Comparison of ENCODE assay signal across 18 cellular contexts in the genomic region with DNA sequence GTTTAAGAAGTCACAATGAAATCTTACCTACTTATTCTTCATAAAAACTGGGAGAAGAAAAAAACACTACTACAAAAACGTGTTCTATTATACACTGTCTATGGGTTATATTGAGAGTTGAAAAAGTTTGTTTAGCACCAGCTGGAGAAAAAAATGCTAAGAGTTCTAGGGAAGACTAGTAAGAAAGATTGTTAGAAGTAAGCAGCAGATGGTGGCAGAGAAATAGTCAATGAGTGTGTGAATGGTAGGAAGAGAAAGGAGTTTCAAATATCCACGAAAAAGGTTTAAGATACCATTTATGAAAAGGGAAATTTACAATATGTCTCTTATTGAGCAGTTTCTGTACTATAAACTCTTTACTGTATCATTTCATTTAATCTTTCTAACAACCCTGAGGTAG.
DNase-seq lines count a peak whose midpoint lies in the region; ATAC-seq, FAIRE-seq and TF ChIP-seq lines count a peak whose summit lies in the region.
"Had no signal": no experiment of that assay in that cellular context is flagged by ENCODE, and none has a peak within 500 bp of the region (broad histone marks: within the 10 kb centered on the region; RNA-seq: fewer than 3 reads in every experiment).

No MANE protein-coding gene starts in this region.

- no peaks in the 10 kb centered on the region for H3K27me3 ChIP-seq in CD4-positive, CD25-positive, alpha-beta regulatory T cell (ENCODE audit: control insufficient read depth, insufficient read depth, low read length)
- H3K27me3 ChIP-seq in parathyroid adenoma (ENCODE audit: control insufficient read depth, insufficient read depth, low read length): no peaks in the 10 kb centered on the region

- H3K9ac ChIP-seq in parathyroid adenoma: no peak overlapping the region

- H3K27ac Mint-ChIP-seq in CD4-positive, CD25-positive, alpha-beta regulatory T cell: peak overlapping the region in 1 of 3 donors; percentile 42
- H3K27ac Mint-ChIP-seq in activated naive CD8-positive, alpha-beta T cell treated with anti-CD3 and anti-CD28 coated beads, Interleukin-2, amount 10 ng/mL, durations not matched to agents 7 days and 5 days: peak overlapping the region; percentile 0

- FAIRE-seq in H54 (lab: Jason Lieb, UNC): peak; percentile 52
- FAIRE-seq: endothelial cell of umbilical vein, frontal cortex had no signal

- H3K4me3 Mint-ChIP-seq in CD4-positive, CD25-positive, alpha-beta regulatory T cell: peak overlapping the region; percentile 4 to 82 (median 15)
- H3K4me3 Mint-ChIP-seq in activated naive CD8-positive, alpha-beta T cell treated with anti-CD3 and anti-CD28 coated beads, Interleukin-2, amount 10 ng/mL, durations not matched to agents 7 days and 5 days: no peak overlapping the region

- H3K36me3 ChIP-seq in CD4-positive, CD25-positive, alpha-beta regulatory T cell (ENCODE audit: control insufficient read depth, insufficient read depth, low read length): peaks cover 15% of the 10 kb centered on the region
- no peaks in the 10 kb centered on the region for H3K36me3 ChIP-seq in parathyroid adenoma (ENCODE audit: control insufficient read depth, insufficient read depth, low read length)

- no peak overlapping the region for H3K4me2 ChIP-seq in parathyroid adenoma (ENCODE audit: low read length)

- TF ChIP-seq POLR2A in H54 (IDR thresholded peaks at IDR 0.05; ENCODE audit: low read depth, low read length): no peak

- H3K9me3 Mint-ChIP-seq in CD4-positive, CD25-positive, alpha-beta regulatory T cell: no peaks in the 10 kb centered on the region
- H3K9me3 Mint-ChIP-seq in activated naive CD8-positive, alpha-beta T cell treated with anti-CD3 and anti-CD28 coated beads, Interleukin-2, amount 10 ng/mL, durations not matched to agents 7 days and 5 days: no peaks in the 10 kb centered on the region

- peaks cover 30% of the 10 kb centered on the region for H3K36me3 Mint-ChIP-seq in CD4-positive, CD25-positive, alpha-beta regulatory T cell
- H3K36me3 Mint-ChIP-seq in activated naive CD8-positive, alpha-beta T cell treated with anti-CD3 and anti-CD28 coated beads, Interleukin-2, amount 10 ng/mL, durations not matched to agents 7 days and 5 days: peaks cover 43% of the 10 kb centered on the region

- H3K9me3 ChIP-seq in CD4-positive, CD25-positive, alpha-beta regulatory T cell (ENCODE audit: control insufficient read depth in 2 of 2, low read length in 2 of 2): no peaks in the 10 kb centered on the region
- no peaks in the 10 kb centered on the region for H3K9me3 ChIP-seq in parathyroid adenoma (ENCODE audit: control insufficient read depth, low read length)
- H3K9me3 ChIP-seq: Caco-2 had no signal

- no peak overlapping the region for H2AFZ ChIP-seq in parathyroid adenoma

- POLR2A ChIA-PET in activated naive CD8-positive, alpha-beta T cell treated with anti-CD3 and anti-CD28 coated beads, Interleukin-2, amount 10 ng/mL, durations not matched to agents 7 days and 5 days (lab: Charles Lee): interaction anchor here (0.5 kb wide), 1 partner anchor 12 kb away, joined by 3 read pairs; no protein-coding TSS in a partner anchor

- peak overlapping the region; percentile 42 for H3K4me3 ChIP-seq in CD4-positive, CD25-positive, alpha-beta regulatory T cell (ENCODE audit: low read depth, low read length)
- H3K4me3 ChIP-seq in parathyroid adenoma (ENCODE audit: low read depth, low read length): peak overlapping the region; percentile 14

- H3K79me2 ChIP-seq in parathyroid adenoma: peaks cover 66% of the 10 kb centered on the region

- no peaks in the 10 kb centered on the region for H3K27me3 Mint-ChIP-seq in CD4-positive, CD25-positive, alpha-beta regulatory T cell
- H3K27me3 Mint-ChIP-seq in activated naive CD8-positive, alpha-beta T cell treated with anti-CD3 and anti-CD28 coated beads, Interleukin-2, amount 10 ng/mL, durations not matched to agents 7 days and 5 days: no peaks in the 10 kb centered on the region

- peaks cover 69 to 95% (median 80%) of the 10 kb centered on the region in 4 donors for H3K4me1 Mint-ChIP-seq in CD4-positive, CD25-positive, alpha-beta regulatory T cell
- peaks cover 50% of the 10 kb centered on the region for H3K4me1 Mint-ChIP-seq in activated naive CD8-positive, alpha-beta T cell treated with anti-CD3 and anti-CD28 coated beads, Interleukin-2, amount 10 ng/mL, durations not matched to agents 7 days and 5 days

- H3K27ac ChIP-seq in CD4-positive, CD25-positive, alpha-beta regulatory T cell (ENCODE audit: insufficient read depth, low read length, poor library complexity, severe bottlenecking): no peak overlapping the region
- H3K27ac ChIP-seq in parathyroid adenoma: no peak overlapping the region
- H3K27ac ChIP-seq: WERI-Rb-1 had no signal

- H3K4me1 ChIP-seq in CD4-positive, CD25-positive, alpha-beta regulatory T cell (ENCODE audit: control insufficient read depth, insufficient read depth, low read length, poor library complexity, severe bottlenecking): peaks cover 71% of the 10 kb centered on the region
- peaks cover 35% of the 10 kb centered on the region for H3K4me1 ChIP-seq in parathyroid adenoma

- no peak for ATAC-seq in CD4-positive, CD25-positive, alpha-beta regulatory T cell (ENCODE audit: low read depth in 2 of 2)
- no peak for ATAC-seq in activated naive CD8-positive, alpha-beta T cell treated with anti-CD3 and anti-CD28 coated beads, Interleukin-2, amount 10 ng/mL, durations not matched to agents 7 days and 5 days (ENCODE audit: low read depth)

- TF ChIP-seq CTCF in parathyroid adenoma (IDR thresholded peaks at IDR 0.05): no peak

- DNase-seq in CD4-positive, CD25-positive, alpha-beta regulatory T cell: no peak
- DNase-seq in H54 (ENCODE audit: insufficient read length, low spot score) (no peak), NCI-H2196 (lab: John Stamatoyannopoulos, UW; ENCODE audit: unreplicated experiment) (no peak), AML-193 (lab: John Stamatoyannopoulos, UW) (no peak), hippocampal formation (lab: John Stamatoyannopoulos, UW) (no peak)
- no peak for DNase-seq in activated naive CD8-positive, alpha-beta T cell treated with anti-CD3 and anti-CD28 coated beads, Interleukin-2, amount 10 ng/mL, durations not matched to agents 7 days and 5 days
- DNase-seq: activated CD8-positive, alpha-beta memory T cell treated with anti-CD3 and anti-CD28 coated beads, Interleukin-2, amount 50 U/mL, for 4 hours; Caco-2; cerebellar nuclear complex; GF-D8; KG1; NCI-H1436 treated with DMSO at 0.1 percent for 48 hours; NCI-H510A; stimulated activated naive CD4-positive, alpha-beta T cell treated with Interleukin-2 at 50 U/mL for 16 hours; WERI-Rb-1 had no signal
